In the genomic region with DNA sequence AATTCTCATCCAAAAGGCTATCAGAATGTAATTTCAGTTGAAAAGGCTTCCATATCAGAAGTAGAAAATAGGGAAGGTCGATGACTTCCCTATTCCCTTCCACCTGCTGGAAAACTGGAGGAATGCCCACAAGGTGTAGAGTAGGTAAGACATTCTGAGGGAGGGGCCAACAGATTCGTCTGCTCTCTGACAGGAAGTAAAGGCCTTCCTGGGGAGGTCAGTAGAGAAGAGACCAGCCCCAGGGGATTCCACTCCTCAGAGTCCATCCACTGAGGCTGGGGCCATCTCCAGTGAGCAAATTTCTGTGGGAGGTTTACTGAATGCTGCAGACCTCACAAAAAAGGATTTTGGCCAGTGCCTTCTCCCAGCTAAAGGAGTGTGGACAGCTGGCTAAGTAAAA, we compare ENCODE assay signal across 1 cellular context.
TF ChIP-seq lines count a peak whose summit lies in the region.

No MANE protein-coding gene starts in this region.

TF ChIP-seq in GM23338, 12 proteins besides CTCF, POLR2A, EP300 and RAD21:
- TF ChIP-seq, protein P1, sequence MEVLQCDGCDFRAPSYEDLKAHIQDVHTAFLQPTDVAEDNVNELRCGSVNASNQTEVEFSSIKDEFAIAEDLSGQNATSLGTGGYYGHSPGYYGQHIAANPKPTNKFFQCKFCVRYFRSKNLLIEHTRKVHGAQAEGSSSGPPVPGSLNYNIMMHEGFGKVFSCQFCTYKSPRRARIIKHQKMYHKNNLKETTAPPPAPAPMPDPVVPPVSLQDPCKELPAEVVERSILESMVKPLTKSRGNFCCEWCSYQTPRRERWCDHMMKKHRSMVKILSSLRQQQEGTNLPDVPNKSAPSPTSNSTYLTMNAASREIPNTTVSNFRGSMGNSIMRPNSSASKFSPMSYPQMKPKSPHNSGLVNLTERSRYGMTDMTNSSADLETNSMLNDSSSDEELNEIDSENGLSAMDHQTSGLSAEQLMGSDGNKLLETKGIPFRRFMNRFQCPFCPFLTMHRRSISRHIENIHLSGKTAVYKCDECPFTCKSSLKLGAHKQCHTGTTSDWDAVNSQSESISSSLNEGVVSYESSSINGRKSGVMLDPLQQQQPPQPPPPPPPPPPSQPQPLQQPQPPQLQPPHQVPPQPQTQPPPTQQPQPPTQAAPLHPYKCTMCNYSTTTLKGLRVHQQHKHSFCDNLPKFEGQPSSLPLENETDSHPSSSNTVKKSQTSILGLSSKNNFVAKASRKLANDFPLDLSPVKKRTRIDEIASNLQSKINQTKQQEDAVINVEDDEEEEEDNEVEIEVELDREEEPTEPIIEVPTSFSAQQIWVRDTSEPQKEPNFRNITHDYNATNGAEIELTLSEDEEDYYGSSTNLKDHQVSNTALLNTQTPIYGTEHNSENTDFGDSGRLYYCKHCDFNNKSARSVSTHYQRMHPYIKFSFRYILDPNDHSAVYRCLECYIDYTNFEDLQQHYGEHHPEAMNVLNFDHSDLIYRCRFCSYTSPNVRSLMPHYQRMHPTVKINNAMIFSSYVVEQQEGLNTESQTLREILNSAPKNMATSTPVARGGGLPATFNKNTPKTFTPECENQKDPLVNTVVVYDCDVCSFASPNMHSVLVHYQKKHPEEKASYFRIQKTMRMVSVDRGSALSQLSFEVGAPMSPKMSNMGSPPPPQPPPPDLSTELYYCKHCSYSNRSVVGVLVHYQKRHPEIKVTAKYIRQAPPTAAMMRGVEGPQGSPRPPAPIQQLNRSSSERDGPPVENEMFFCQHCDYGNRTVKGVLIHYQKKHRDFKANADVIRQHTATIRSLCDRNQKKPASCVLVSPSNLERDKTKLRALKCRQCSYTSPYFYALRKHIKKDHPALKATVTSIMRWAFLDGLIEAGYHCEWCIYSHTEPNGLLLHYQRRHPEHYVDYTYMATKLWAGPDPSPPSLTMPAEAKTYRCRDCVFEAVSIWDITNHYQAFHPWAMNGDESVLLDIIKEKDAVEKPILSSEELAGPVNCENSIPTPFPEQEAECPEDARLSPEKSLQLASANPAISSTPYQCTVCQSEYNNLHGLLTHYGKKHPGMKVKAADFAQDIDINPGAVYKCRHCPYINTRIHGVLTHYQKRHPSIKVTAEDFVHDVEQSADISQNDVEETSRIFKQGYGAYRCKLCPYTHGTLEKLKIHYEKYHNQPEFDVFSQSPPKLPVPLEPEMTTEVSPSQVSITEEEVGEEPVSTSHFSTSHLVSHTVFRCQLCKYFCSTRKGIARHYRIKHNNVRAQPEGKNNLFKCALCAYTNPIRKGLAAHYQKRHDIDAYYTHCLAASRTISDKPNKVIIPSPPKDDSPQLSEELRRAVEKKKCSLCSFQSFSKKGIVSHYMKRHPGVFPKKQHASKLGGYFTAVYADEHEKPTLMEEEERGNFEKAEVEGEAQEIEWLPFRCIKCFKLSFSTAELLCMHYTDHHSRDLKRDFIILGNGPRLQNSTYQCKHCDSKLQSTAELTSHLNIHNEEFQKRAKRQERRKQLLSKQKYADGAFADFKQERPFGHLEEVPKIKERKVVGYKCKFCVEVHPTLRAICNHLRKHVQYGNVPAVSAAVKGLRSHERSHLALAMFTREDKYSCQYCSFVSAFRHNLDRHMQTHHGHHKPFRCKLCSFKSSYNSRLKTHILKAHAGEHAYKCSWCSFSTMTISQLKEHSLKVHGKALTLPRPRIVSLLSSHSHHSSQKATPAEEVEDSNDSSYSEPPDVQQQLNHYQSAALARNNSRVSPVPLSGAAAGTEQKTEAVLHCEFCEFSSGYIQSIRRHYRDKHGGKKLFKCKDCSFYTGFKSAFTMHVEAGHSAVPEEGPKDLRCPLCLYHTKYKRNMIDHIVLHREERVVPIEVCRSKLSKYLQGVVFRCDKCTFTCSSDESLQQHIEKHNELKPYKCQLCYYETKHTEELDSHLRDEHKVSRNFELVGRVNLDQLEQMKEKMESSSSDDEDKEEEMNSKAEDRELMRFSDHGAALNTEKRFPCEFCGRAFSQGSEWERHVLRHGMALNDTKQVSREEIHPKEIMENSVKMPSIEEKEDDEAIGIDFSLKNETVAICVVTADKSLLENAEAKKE (CRISPR knock-in tag; IDR thresholded peaks at IDR 0.05) = no peak
- TF ChIP-seq, protein P2, sequence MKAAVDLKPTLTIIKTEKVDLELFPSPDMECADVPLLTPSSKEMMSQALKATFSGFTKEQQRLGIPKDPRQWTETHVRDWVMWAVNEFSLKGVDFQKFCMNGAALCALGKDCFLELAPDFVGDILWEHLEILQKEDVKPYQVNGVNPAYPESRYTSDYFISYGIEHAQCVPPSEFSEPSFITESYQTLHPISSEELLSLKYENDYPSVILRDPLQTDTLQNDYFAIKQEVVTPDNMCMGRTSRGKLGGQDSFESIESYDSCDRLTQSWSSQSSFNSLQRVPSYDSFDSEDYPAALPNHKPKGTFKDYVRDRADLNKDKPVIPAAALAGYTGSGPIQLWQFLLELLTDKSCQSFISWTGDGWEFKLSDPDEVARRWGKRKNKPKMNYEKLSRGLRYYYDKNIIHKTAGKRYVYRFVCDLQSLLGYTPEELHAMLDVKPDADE (IDR thresholded peaks at IDR 0.05) = no peak
- TF ChIP-seq NANOG (IDR thresholded peaks at IDR 0.05; ENCODE audit: borderline replicate concordance) (no peak), POLR2AphosphoS5 (IDR thresholded peaks at IDR 0.05; ENCODE audit: low read depth) (no peak)
